Comparison of ENCODE assay signal across 25 cellular contexts in genomic region chr1:1626207-1627141, GRCh38. TPM values are rescaled to one million over a fixed set of nuclear protein-coding genes. Genes with fewer than 3 reads are reported as not detected.
A peak's percentile ranks its signal among the peaks of the same experiment; 100 is the strongest.
DNase-seq lines count a peak whose midpoint lies in the region; ATAC-seq and TF ChIP-seq lines count a peak whose summit lies in the region.
"Had no signal": no experiment of that assay in that cellular context is flagged by ENCODE, and none has a peak within 500 bp of the region (broad histone marks: within the 10 kb centered on the region; RNA-seq: fewer than 3 reads in every experiment).

No MANE protein-coding gene starts in this region.

- TF ChIP-seq CTCF in RWPE2 (IDR thresholded peaks at IDR 0.05; ENCODE audit: poor library complexity, severe bottlenecking), result no peak
- TF ChIP-seq CTCF in lower lobe of right lung (IDR thresholded peaks at IDR 0.05), result no peak
- no peak for TF ChIP-seq CTCF in type B pancreatic cell (conservative IDR thresholded peaks at IDR 0.05)

- POLR2A ChIA-PET in activated naive CD8-positive, alpha-beta T cell treated with anti-CD3 and anti-CD28 coated beads, Interleukin-2, amount 10 ng/mL, durations not matched to agents 7 days and 5 days (lab: Charles Lee), result interaction anchor here (0.6 to 2.3 kb wide), 4 partner anchors 11 to 140 kb away, joined by 3 to 11 read pairs (median 5); partner anchors contain the start of gene MIB2

- H3K4me1 Mint-ChIP-seq in activated naive CD8-positive, alpha-beta T cell treated with anti-CD3 and anti-CD28 coated beads, Interleukin-2, amount 10 ng/mL, durations not matched to agents 7 days and 5 days, result peaks cover 2% of the 10 kb centered on the region
- peaks cover 5% of the 10 kb centered on the region for H3K4me1 Mint-ChIP-seq in activated naive CD8-positive, alpha-beta T cell treated with anti-CD3 and anti-CD28 coated beads for 36 hours
- H3K4me1 Mint-ChIP-seq in type B pancreatic cell (ENCODE audit: unreplicated experiment), result no peaks in the 10 kb centered on the region

- peak overlapping the region; percentile 28 for H3K27ac ChIP-seq in RWPE2 (ENCODE audit: poor library complexity, severe bottlenecking)
- H3K27ac ChIP-seq in lower lobe of right lung, result no peak overlapping the region
- H3K27ac ChIP-seq: BLaER1 treated with 17β-estradiol and CSF1 and Interleukin-3, amounts not matched to agents 10 nM and 100 nM; neutrophil; SK-N-MC; tibial nerve had no signal

- no peaks in the 10 kb centered on the region for H3K36me3 ChIP-seq in RWPE2 (ENCODE audit: low read depth)
- H3K36me3 ChIP-seq in lower lobe of right lung, result peaks cover 14% of the 10 kb centered on the region
- H3K36me3 ChIP-seq: MG63 had no signal

- DNase-seq in activated naive CD8-positive, alpha-beta T cell treated with anti-CD3 and anti-CD28 coated beads, Interleukin-2, amount 10 ng/mL, durations not matched to agents 7 days and 5 days, result peak; percentile 36
- no peak for DNase-seq in activated naive CD8-positive, alpha-beta T cell treated with anti-CD3 and anti-CD28 coated beads for 36 hours
- DNase-seq in RWPE2 (ENCODE audit: low spot score) (peak; percentile 58), lower lobe of right lung (peak; percentile 42), type B pancreatic cell (ENCODE audit: extremely low spot score, unreplicated experiment) (peak; percentile 70), NCI-H128 (lab: John Stamatoyannopoulos, UW; ENCODE audit: unreplicated experiment) (no peak), SW480 (ENCODE audit: low spot score) (no peak)
- DNase-seq: activated CD4-positive, alpha-beta T cell treated with anti-CD3 and anti-CD28 coated beads, Interleukin-2, amount 50 U/mL, for 4 hours; EL; HCEC 1CT; MG63; NCI-H146; NCI-H510A treated with DMSO at 0.1 percent for 48 hours; NK-92 treated with Interleukin-12 subunit alpha and Interleukin-12 subunit beta, amount 100 ng/mL, for 24 hours; stimulated activated CD4-positive, alpha-beta T cell treated with anti-CD3 and anti-CD28 coated beads, Interleukin-12 subunit alpha, Interleukin-12 subunit beta, amount 100 ng/mL, for 4 hours; stimulated activated CD4-positive, alpha-beta T cell treated with anti-CD3 and anti-CD28 coated beads, Interleukin-4, amount 100 ng/mL, for 4 hours; stimulated activated naive CD8-positive, alpha-beta T cell treated with anti-CD3 and anti-CD28 coated beads, Interleukin-15, Interleukin-2, amounts not matched to agents 100 U/mL and 50 U/mL, for 24 hours had no signal

- intact Hi-C loops in lower lobe of right lung (cut with DNase I), result no loop called here

- peaks cover 6% of the 10 kb centered on the region for H3K27me3 Mint-ChIP-seq in activated naive CD8-positive, alpha-beta T cell treated with anti-CD3 and anti-CD28 coated beads, Interleukin-2, amount 10 ng/mL, durations not matched to agents 7 days and 5 days
- peaks cover 5% of the 10 kb centered on the region for H3K27me3 Mint-ChIP-seq in activated naive CD8-positive, alpha-beta T cell treated with anti-CD3 and anti-CD28 coated beads for 36 hours
- peaks cover 4% of the 10 kb centered on the region for H3K27me3 Mint-ChIP-seq in type B pancreatic cell

- no peak for ATAC-seq in activated naive CD8-positive, alpha-beta T cell treated with anti-CD3 and anti-CD28 coated beads, Interleukin-2, amount 10 ng/mL, durations not matched to agents 7 days and 5 days (ENCODE audit: low read depth)
- ATAC-seq in RWPE2 (ENCODE audit: low read depth), result no peak
- no peak for ATAC-seq in lower lobe of right lung
- ATAC-seq in GM18873 (IDR thresholded peaks at IDR 0.05; ENCODE audit: low FRiP score, unreplicated experiment), result no peak
- ATAC-seq: stimulated activated naive CD8-positive, alpha-beta T cell treated with anti-CD3 and anti-CD28 coated beads, Interleukin-15, Interleukin-2, amounts not matched to agents 100 U/mL and 50 U/mL, for 24 hours had no signal

- peaks cover 2% of the 10 kb centered on the region for H3K36me3 Mint-ChIP-seq in activated naive CD8-positive, alpha-beta T cell treated with anti-CD3 and anti-CD28 coated beads, Interleukin-2, amount 10 ng/mL, durations not matched to agents 7 days and 5 days
- H3K36me3 Mint-ChIP-seq in activated naive CD8-positive, alpha-beta T cell treated with anti-CD3 and anti-CD28 coated beads for 36 hours, result peaks cover 2% of the 10 kb centered on the region
- H3K36me3 Mint-ChIP-seq in type B pancreatic cell, result no peaks in the 10 kb centered on the region

- no peak overlapping the region for H3K4me3 Mint-ChIP-seq in activated naive CD8-positive, alpha-beta T cell treated with anti-CD3 and anti-CD28 coated beads, Interleukin-2, amount 10 ng/mL, durations not matched to agents 7 days and 5 days
- H3K4me3 Mint-ChIP-seq in activated naive CD8-positive, alpha-beta T cell treated with anti-CD3 and anti-CD28 coated beads for 36 hours, result no peak overlapping the region
- no peak overlapping the region for H3K4me3 Mint-ChIP-seq in type B pancreatic cell
- H3K4me3 Mint-ChIP-seq: dendritic cell treated with granulocyte-macrophage colony-stimulating factor and Interleukin-4, amounts not matched to agents 40 ng/mL and 50 ng/mL, for 4 days had no signal

- H3K27me3 ChIP-seq in RWPE2 (ENCODE audit: insufficient read depth, poor library complexity, severe bottlenecking) (peaks cover 9% of the 10 kb centered on the region), lower lobe of right lung (ENCODE audit: low read depth) (peaks cover 13% of the 10 kb centered on the region)
- H3K27me3 ChIP-seq: MG63 had no signal

- no peaks in the 10 kb centered on the region for H3K9me3 ChIP-seq in RWPE2 (ENCODE audit: severe bottlenecking)
- no peaks in the 10 kb centered on the region for H3K9me3 ChIP-seq in lower lobe of right lung
- H3K9me3 ChIP-seq: BLaER1 treated with 17β-estradiol and CSF1 and Interleukin-3, amounts not matched to agents 10 nM and 100 nM; heart left ventricle; MG63; neutrophil; tibial nerve had no signal

- no peaks in the 10 kb centered on the region for H3K9me3 Mint-ChIP-seq in activated naive CD8-positive, alpha-beta T cell treated with anti-CD3 and anti-CD28 coated beads, Interleukin-2, amount 10 ng/mL, durations not matched to agents 7 days and 5 days
- H3K9me3 Mint-ChIP-seq in activated naive CD8-positive, alpha-beta T cell treated with anti-CD3 and anti-CD28 coated beads for 36 hours, result no peaks in the 10 kb centered on the region
- no peaks in the 10 kb centered on the region for H3K9me3 Mint-ChIP-seq in type B pancreatic cell
- H3K9me3 Mint-ChIP-seq: dendritic cell treated with granulocyte-macrophage colony-stimulating factor and Interleukin-4, amounts not matched to agents 40 ng/mL and 50 ng/mL, for 4 days had no signal

- no peak overlapping the region for H3K27ac Mint-ChIP-seq in activated naive CD8-positive, alpha-beta T cell treated with anti-CD3 and anti-CD28 coated beads, Interleukin-2, amount 10 ng/mL, durations not matched to agents 7 days and 5 days
- H3K27ac Mint-ChIP-seq in activated naive CD8-positive, alpha-beta T cell treated with anti-CD3 and anti-CD28 coated beads for 36 hours, result no peak overlapping the region
- no peak overlapping the region for H3K27ac Mint-ChIP-seq in type B pancreatic cell
- H3K27ac Mint-ChIP-seq: dendritic cell treated with granulocyte-macrophage colony-stimulating factor and Interleukin-4, amounts not matched to agents 40 ng/mL and 50 ng/mL, for 4 days had no signal

- H3K4me1 ChIP-seq in RWPE2 (ENCODE audit: insufficient read depth, poor library complexity, severe bottlenecking) (no peaks in the 10 kb centered on the region), lower lobe of right lung (peaks cover 8% of the 10 kb centered on the region)

- H3K4me3 ChIP-seq in RWPE2 (ENCODE audit: severe bottlenecking) (no peak overlapping the region), lower lobe of right lung (no peak overlapping the region)
- H3K4me3 ChIP-seq: BLaER1 treated with 17β-estradiol and CSF1 and Interleukin-3, amounts not matched to agents 10 nM and 100 nM; K562; MG63; SK-N-MC; tibial nerve had no signal

RNA-seq across cellular contexts. Expression of gene MMP23B, which starts 5.5 kb away (rescaled TPM):
- 1 to 10 TPM; 5.2 to 6.7 TPM for total RNA-seq in activated naive CD8-positive, alpha-beta T cell treated with anti-CD3 and anti-CD28 coated beads, Interleukin-2, amount 10 ng/mL, durations not matched to agents 7 days and 5 days
- total RNA-seq in activated naive CD8-positive, alpha-beta T cell treated with anti-CD3 and anti-CD28 coated beads for 36 hours, result 1 to 10 TPM; 1.4 to 2.3 TPM
- total RNA-seq in lower lobe of right lung, result 27.2 TPM
- 2.2 and 6.8 TPM in 2 replicates for total RNA-seq in type B pancreatic cell (ENCODE audit: low replicate concordance)

RNA-seq across cellular contexts. Expression of gene MIB2, which starts 11.2 kb away (rescaled TPM):
- total RNA-seq in activated naive CD8-positive, alpha-beta T cell treated with anti-CD3 and anti-CD28 coated beads, Interleukin-2, amount 10 ng/mL, durations not matched to agents 7 days and 5 days, result 10 to 100 TPM; 72.6 to 75.2 TPM
- total RNA-seq in activated naive CD8-positive, alpha-beta T cell treated with anti-CD3 and anti-CD28 coated beads for 36 hours, result 10 to 100 TPM; 33.1 to 38.7 TPM
- total RNA-seq in lower lobe of right lung, result 82.5 TPM
- total RNA-seq in type B pancreatic cell (ENCODE audit: low replicate concordance), result 73.6 and 114 TPM in 2 replicates

RNA-seq across cellular contexts. Expression of gene FNDC10, which starts 26.5 kb away (rescaled TPM):
- 1 to 10 TPM; 4.4 to 4.6 TPM for total RNA-seq in activated naive CD8-positive, alpha-beta T cell treated with anti-CD3 and anti-CD28 coated beads, Interleukin-2, amount 10 ng/mL, durations not matched to agents 7 days and 5 days
- total RNA-seq in activated naive CD8-positive, alpha-beta T cell treated with anti-CD3 and anti-CD28 coated beads for 36 hours, result 1 to 10 TPM; 2.9 to 3.3 TPM
- 7.7 TPM for total RNA-seq in lower lobe of right lung
- 8.9 and 9.3 TPM in 2 replicates for total RNA-seq in type B pancreatic cell (ENCODE audit: low replicate concordance)

RNA-seq across cellular contexts. Expression of gene CDK11B, which starts 32.3 kb away (rescaled TPM):
- 10 to 100 TPM; 40.8 to 42.3 TPM for total RNA-seq in activated naive CD8-positive, alpha-beta T cell treated with anti-CD3 and anti-CD28 coated beads, Interleukin-2, amount 10 ng/mL, durations not matched to agents 7 days and 5 days
- total RNA-seq in activated naive CD8-positive, alpha-beta T cell treated with anti-CD3 and anti-CD28 coated beads for 36 hours, result 10 to 100 TPM; 42.2 to 43.3 TPM
- total RNA-seq in lower lobe of right lung (23.0 TPM), type B pancreatic cell (ENCODE audit: low replicate concordance) (21.8 and 26.5 TPM in 2 replicates)

RNA-seq across cellular contexts. Expression of gene SSU72, which starts 51.8 kb away (rescaled TPM):
- total RNA-seq in activated naive CD8-positive, alpha-beta T cell treated with anti-CD3 and anti-CD28 coated beads, Interleukin-2, amount 10 ng/mL, durations not matched to agents 7 days and 5 days, result 100 to 1,000 TPM; 118 TPM
- total RNA-seq in activated naive CD8-positive, alpha-beta T cell treated with anti-CD3 and anti-CD28 coated beads for 36 hours, result 100 to 1,000 TPM; 124 to 131 TPM
- total RNA-seq in lower lobe of right lung, result 123 TPM
- 117 and 126 TPM in 2 replicates for total RNA-seq in type B pancreatic cell (ENCODE audit: low replicate concordance)

Comparison
In these comparisons a context has a peak if more than half of its experiments do, and no peak if none do; other contexts are left out.
1. DNase-seq: peak in activated naive CD8-positive, alpha-beta T cell treated with anti-CD3 and anti-CD28 coated beads, Interleukin-2, amount 10 ng/mL, durations not matched to agents 7 days and 5 days (single experiment), RWPE2 (single experiment), lower lobe of right lung (single experiment) and type B pancreatic cell (single experiment); none in activated naive CD8-positive, alpha-beta T cell treated with anti-CD3 and anti-CD28 coated beads for 36 hours (single experiment), NCI-H128 (single experiment) and SW480 (single experiment).